Comparison of ENCODE assay signal across 15 cellular contexts in genomic region chr9:38311382-38312270, GRCh38.
DNase-seq lines count a peak whose midpoint lies in the region; ATAC-seq, FAIRE-seq and TF ChIP-seq lines count a peak whose summit lies in the region.
"Had no signal": no experiment of that assay in that cellular context is flagged by ENCODE, and none has a peak within 500 bp of the region (broad histone marks: within the 10 kb centered on the region; RNA-seq: fewer than 3 reads in every experiment).

No MANE protein-coding gene starts in this region.

- ATAC-seq in activated CD8-positive, alpha-beta memory T cell treated with anti-CD3 and anti-CD28 coated beads, Interleukin-2, amount 10 ng/mL, durations not matched to agents 7 days and 5 days, result no peak
- ATAC-seq: T-cell had no signal

- no peak overlapping the region for H3K27ac Mint-ChIP-seq in activated CD8-positive, alpha-beta memory T cell treated with anti-CD3 and anti-CD28 coated beads, Interleukin-2, amount 10 ng/mL, durations not matched to agents 7 days and 5 days
- no peak overlapping the region for H3K27ac Mint-ChIP-seq in astrocyte (ENCODE audit: unreplicated experiment)
- H3K27ac Mint-ChIP-seq: activated naive CD4-positive, alpha-beta T cell treated with anti-CD3 and anti-CD28 coated beads, Interleukin-2, amount 10 ng/mL, durations not matched to agents 7 days and 5 days; memory B cell; T-cell had no signal

- no peaks in the 10 kb centered on the region for H3K36me3 Mint-ChIP-seq in activated CD8-positive, alpha-beta memory T cell treated with anti-CD3 and anti-CD28 coated beads, Interleukin-2, amount 10 ng/mL, durations not matched to agents 7 days and 5 days
- no peaks in the 10 kb centered on the region for H3K36me3 Mint-ChIP-seq in astrocyte (ENCODE audit: low read depth, unreplicated experiment)
- H3K36me3 Mint-ChIP-seq: activated naive CD4-positive, alpha-beta T cell treated with anti-CD3 and anti-CD28 coated beads, Interleukin-2, amount 10 ng/mL, durations not matched to agents 7 days and 5 days; T-cell had no signal

- intact Hi-C loops in kidney (cut with DNase I), result no loop called here

- H3K27me3 ChIP-seq in astrocyte (ENCODE audit: insufficient read depth, low read length), result peaks cover 9% of the 10 kb centered on the region
- H3K27me3 ChIP-seq: upper lobe of left lung had no signal

- no peaks in the 10 kb centered on the region for H3K79me2 ChIP-seq in astrocyte (ENCODE audit: insufficient read depth, low read length)

- no peaks in the 10 kb centered on the region for H3K9me3 Mint-ChIP-seq in activated CD8-positive, alpha-beta memory T cell treated with anti-CD3 and anti-CD28 coated beads, Interleukin-2, amount 10 ng/mL, durations not matched to agents 7 days and 5 days (ENCODE audit: low read depth)
- peaks cover 2% of the 10 kb centered on the region for H3K9me3 Mint-ChIP-seq in astrocyte (ENCODE audit: unreplicated experiment)
- H3K9me3 Mint-ChIP-seq: activated naive CD4-positive, alpha-beta T cell treated with anti-CD3 and anti-CD28 coated beads, Interleukin-2, amount 10 ng/mL, durations not matched to agents 7 days and 5 days; memory B cell; T-cell had no signal

- DNase-seq in activated CD8-positive, alpha-beta memory T cell treated with anti-CD3 and anti-CD28 coated beads, Interleukin-2, amount 10 ng/mL, durations not matched to agents 7 days and 5 days, result peak; percentile 33
- no peak for DNase-seq in activated CD8-positive, alpha-beta memory T cell treated with anti-CD3 and anti-CD28 coated beads, Interleukin-2, amount 50 U/mL, for 4 hours
- DNase-seq in astrocyte (ENCODE audit: low read depth) (peak; percentile 7), kidney (no peak), urothelium cell line (ENCODE audit: low spot score) (peak; percentile 40), SW 1271 (lab: John Stamatoyannopoulos, UW) (no peak), cortex of kidney (lab: John Stamatoyannopoulos, UW) (no peak), DMS114 treated with DMSO at 0.1 percent for 48 hours (lab: John Stamatoyannopoulos, UW; ENCODE audit: unreplicated experiment) (no peak)
- DNase-seq: activated CD4-positive, alpha-beta T cell treated with anti-CD3 and anti-CD28 coated beads, Interleukin-2, amount 50 U/mL, for 48 hours; activated naive CD4-positive, alpha-beta T cell treated with anti-CD3 and anti-CD28 coated beads, Interleukin-2, amount 10 ng/mL, durations not matched to agents 7 days and 5 days; dorsolateral prefrontal cortex; NCI-H1092; T-cell had no signal

- FAIRE-seq in astrocyte (lab: Jason Lieb, UNC), result no peak
- FAIRE-seq in kidney (lab: Jason Lieb, UNC), result no peak
- FAIRE-seq in urothelium cell line (lab: Jason Lieb, UNC), result no peak

- H4K20me1 ChIP-seq in astrocyte (ENCODE audit: insufficient read depth, low read length), result no peaks in the 10 kb centered on the region

- H3K9me3 ChIP-seq in astrocyte (ENCODE audit: insufficient read depth, low read depth, low read length), result no peaks in the 10 kb centered on the region
- H3K9me3 ChIP-seq in kidney (ENCODE audit: control insufficient read depth in 1 of 2, low read length in 2 of 2), result no peaks in the 10 kb centered on the region
- H3K9me3 ChIP-seq: upper lobe of left lung had no signal

- TF ChIP-seq CTCF in astrocyte (IDR thresholded peaks at IDR 0.05; ENCODE audit: insufficient read depth, low read depth, low read length) (no peak), kidney (IDR thresholded peaks at IDR 0.05; ENCODE audit: borderline replicate concordance, extremely low read depth, insufficient read depth) (no peak)

- H3K27ac ChIP-seq in astrocyte (ENCODE audit: low read depth, low read length), result no peak overlapping the region
- H3K27ac ChIP-seq in kidney (ENCODE audit: low read depth in 2 of 2, low read length in 2 of 2), result peak overlapping the region; percentile 18 to 66
- H3K27ac ChIP-seq: dorsolateral prefrontal cortex, upper lobe of left lung had no signal

- H3K9ac ChIP-seq in astrocyte (ENCODE audit: low read length), result no peak overlapping the region
- H3K9ac ChIP-seq in kidney (ENCODE audit: low read length in 2 of 2), result peak overlapping the region in 1 of 2 donors; percentile 43

- H3K4me3 ChIP-seq in astrocyte (ENCODE audit: insufficient read depth, low read depth, low read length), result no peak overlapping the region
- peak overlapping the region in 1 of 2 donors; percentile 44 for H3K4me3 ChIP-seq in kidney (ENCODE audit: low read length in 2 of 2)
- H3K4me3 ChIP-seq: dorsolateral prefrontal cortex, upper lobe of left lung had no signal

- H3K4me3 Mint-ChIP-seq in activated CD8-positive, alpha-beta memory T cell treated with anti-CD3 and anti-CD28 coated beads, Interleukin-2, amount 10 ng/mL, durations not matched to agents 7 days and 5 days, result no peak overlapping the region
- H3K4me3 Mint-ChIP-seq in astrocyte (ENCODE audit: unreplicated experiment), result no peak overlapping the region
- H3K4me3 Mint-ChIP-seq: activated naive CD4-positive, alpha-beta T cell treated with anti-CD3 and anti-CD28 coated beads, Interleukin-2, amount 10 ng/mL, durations not matched to agents 7 days and 5 days; memory B cell; T-cell had no signal

- H3K4me1 Mint-ChIP-seq in activated CD8-positive, alpha-beta memory T cell treated with anti-CD3 and anti-CD28 coated beads, Interleukin-2, amount 10 ng/mL, durations not matched to agents 7 days and 5 days, result no peaks in the 10 kb centered on the region
- peaks cover 22% of the 10 kb centered on the region for H3K4me1 Mint-ChIP-seq in astrocyte (ENCODE audit: low read depth, unreplicated experiment)
- H3K4me1 Mint-ChIP-seq: activated naive CD4-positive, alpha-beta T cell treated with anti-CD3 and anti-CD28 coated beads, Interleukin-2, amount 10 ng/mL, durations not matched to agents 7 days and 5 days; T-cell had no signal

- H3K4me2 ChIP-seq in astrocyte (ENCODE audit: low read length), result peak overlapping the region; percentile 56

- peaks cover 20% of the 10 kb centered on the region for H3K4me1 ChIP-seq in astrocyte (ENCODE audit: insufficient read depth, low read length)
- peaks cover 8 to 12% of the 10 kb centered on the region in 2 donors for H3K4me1 ChIP-seq in kidney (ENCODE audit: control insufficient read depth in 1 of 2, insufficient read depth in 1 of 2, low read depth in 1 of 2, low read length in 2 of 2)
- H3K4me1 ChIP-seq: upper lobe of left lung had no signal

- H3K36me3 ChIP-seq in astrocyte (ENCODE audit: insufficient read depth, low read length) (no peaks in the 10 kb centered on the region), kidney (ENCODE audit: control insufficient read depth in 1 of 2, insufficient read depth in 2 of 2, low read length in 2 of 2) (no peaks in the 10 kb centered on the region)
- H3K36me3 ChIP-seq: upper lobe of left lung had no signal

- H2AFZ ChIP-seq in astrocyte (ENCODE audit: low read depth, low read length), result peak overlapping the region; percentile 1

- CTCF ChIA-PET in activated CD8-positive, alpha-beta memory T cell treated with anti-CD3 and anti-CD28 coated beads, Interleukin-2, amount 10 ng/mL, durations not matched to agents 7 days and 5 days (lab: Charles Lee), result no interaction called here

- H3K27me3 Mint-ChIP-seq in activated CD8-positive, alpha-beta memory T cell treated with anti-CD3 and anti-CD28 coated beads, Interleukin-2, amount 10 ng/mL, durations not matched to agents 7 days and 5 days, result no peaks in the 10 kb centered on the region
- H3K27me3 Mint-ChIP-seq in astrocyte (ENCODE audit: low read depth, unreplicated experiment), result peaks cover 22% of the 10 kb centered on the region

Comparison
In these comparisons a context has a peak if more than half of its experiments do, and no peak if none do; other contexts are left out.
1. DNase-seq: peak in activated CD8-positive, alpha-beta memory T cell treated with anti-CD3 and anti-CD28 coated beads, Interleukin-2, amount 10 ng/mL, durations not matched to agents 7 days and 5 days (single experiment), astrocyte (single experiment) and urothelium cell line (single experiment); none in activated CD8-positive, alpha-beta memory T cell treated with anti-CD3 and anti-CD28 coated beads, Interleukin-2, amount 50 U/mL, for 4 hours (single experiment), kidney (single experiment), SW 1271 (0 of 2), cortex of kidney (single experiment) and DMS114 treated with DMSO at 0.1 percent for 48 hours (single experiment).